11 cellular contexts compared by ENCODE assay signal in genomic region chr3:85939026-85939616, GRCh38.
DNase-seq lines count a peak whose midpoint lies in the region; ATAC-seq, FAIRE-seq and TF ChIP-seq lines count a peak whose summit lies in the region.
"Had no signal": no experiment of that assay in that cellular context is flagged by ENCODE, and none has a peak within 500 bp of the region (broad histone marks: within the 10 kb centered on the region; RNA-seq: fewer than 3 reads in every experiment).

No MANE protein-coding gene starts in this region.

- TF ChIP-seq CTCF in H9 (conservative IDR thresholded peaks at IDR 0.05) (no peak), endodermal cell (conservative IDR thresholded peaks at IDR 0.05) (no peak), natural killer cell (IDR thresholded peaks at IDR 0.05) (no peak)

- no peaks in the 10 kb centered on the region for H3K79me2 ChIP-seq in H9 (ENCODE audit: insufficient read depth, low read length)

- no peaks in the 10 kb centered on the region for H3K79me1 ChIP-seq in H9 (ENCODE audit: insufficient read depth, low read depth, low read length, poor library complexity, severe bottlenecking)

- no peak for DNase-seq in H9
- DNase-seq in NCI-H2227 treated with DMSO at 0.1 percent for 48 hours (lab: John Stamatoyannopoulos, UW), result peak; percentile 33
- DNase-seq in endodermal cell, result no peak
- peak; percentile 25 for DNase-seq in occipital lobe (lab: John Stamatoyannopoulos, UW)
- no peak for DNase-seq in natural killer cell
- no peak for DNase-seq in GM12891 (ENCODE audit: insufficient read length, low spot score)
- DNase-seq: activated naive CD8-positive, alpha-beta T cell treated with anti-CD3 and anti-CD28 coated beads for 36 hours; KG1; naive B cell had no signal

- peaks cover 2 to 7% (median 2%) of the 10 kb centered on the region in 3 experiments; a peak in 3 of 7 replicates for H3K36me3 Mint-ChIP-seq in H9 (ENCODE audit: insufficient read depth in 1 of 3, low read depth in 3 of 3)
- peaks cover 5% of the 10 kb centered on the region for H3K36me3 Mint-ChIP-seq in endodermal cell (ENCODE audit: low read depth)
- no peaks in the 10 kb centered on the region for H3K36me3 Mint-ChIP-seq in natural killer cell
- H3K36me3 Mint-ChIP-seq: activated naive CD8-positive, alpha-beta T cell treated with anti-CD3 and anti-CD28 coated beads for 36 hours; naive B cell had no signal

- H3K27ac Mint-ChIP-seq in H9 (peak overlapping the region; percentile 19 to 90 (median 69); a peak in 5 of 7 replicates), endodermal cell (peak overlapping the region; percentile 15), natural killer cell (no peak overlapping the region)
- H3K27ac Mint-ChIP-seq: activated naive CD8-positive, alpha-beta T cell treated with anti-CD3 and anti-CD28 coated beads for 36 hours; naive B cell had no signal

- H2AFZ ChIP-seq in H9 (ENCODE audit: low read length), result no peak overlapping the region

- H2BK20ac ChIP-seq in H9 (ENCODE audit: low read depth, low read length, poor library complexity, severe bottlenecking), result no peak overlapping the region

- H3K18ac ChIP-seq in H9 (ENCODE audit: insufficient read length, low read depth, low read length), result no peak overlapping the region

- H3K23me2 ChIP-seq in H9 (ENCODE audit: insufficient read length, low read depth, low read length, poor library complexity, severe bottlenecking), result no peaks in the 10 kb centered on the region

- ATAC-seq in HG02678 (IDR thresholded peaks at IDR 0.05; ENCODE audit: unreplicated experiment) (no peak), GM19397 (IDR thresholded peaks at IDR 0.05; ENCODE audit: unreplicated experiment) (no peak), natural killer cell (no peak)

- no peak overlapping the region for H4K8ac ChIP-seq in H9 (replicated peaks; ENCODE audit: insufficient read length, low read depth, low read length)

- H2AK5ac ChIP-seq in H9 (ENCODE audit: insufficient read length, low read length), result no peak overlapping the region

- H3K27ac ChIP-seq in H9 (ENCODE audit: insufficient read length, low read depth, low read length), result no peak overlapping the region
- H3K27ac ChIP-seq in endodermal cell (ENCODE audit: low read depth, low read length), result peak overlapping the region; percentile 25

- H3K14ac ChIP-seq in H9 (ENCODE audit: insufficient read depth, low read length), result no peak overlapping the region

- H2BK120ac ChIP-seq in H9 (ENCODE audit: low read depth, low read length, poor library complexity, severe bottlenecking), result no peak overlapping the region

- H3K9me3 Mint-ChIP-seq in H9 (peaks cover 3 to 4% of the 10 kb centered on the region in 2 experiments; a peak in 3 of 5 replicates), endodermal cell (peaks cover 6% of the 10 kb centered on the region), natural killer cell (peaks cover 4 to 12% of the 10 kb centered on the region in 2 donors)

- H3K56ac ChIP-seq in H9 (ENCODE audit: insufficient read length, low read depth, low read length), result no peak overlapping the region

- H3K27me3 Mint-ChIP-seq in H9 (ENCODE audit: low read depth) (no peaks in the 10 kb centered on the region), endodermal cell (ENCODE audit: insufficient read depth) (no peaks in the 10 kb centered on the region), natural killer cell (ENCODE audit: low read depth in 2 of 2) (no peaks in the 10 kb centered on the region)
- H3K27me3 Mint-ChIP-seq: activated naive CD8-positive, alpha-beta T cell treated with anti-CD3 and anti-CD28 coated beads for 36 hours; naive B cell had no signal

- no peak overlapping the region for H2BK12ac ChIP-seq in H9 (ENCODE audit: insufficient read length, low read depth, low read length)

- H3K4me1 ChIP-seq in H9 (ENCODE audit: insufficient read depth, low read length) (peaks cover 5% of the 10 kb centered on the region), endodermal cell (ENCODE audit: control insufficient read depth, insufficient read depth, low read length) (no peaks in the 10 kb centered on the region)

- H3K23ac ChIP-seq in H9 (ENCODE audit: insufficient read length, low read depth, low read length), result no peak overlapping the region

- H3K4me1 Mint-ChIP-seq in H9 (peaks cover 24 to 26% of the 10 kb centered on the region in 2 experiments), endodermal cell (peaks cover 8% of the 10 kb centered on the region), natural killer cell (no peaks in the 10 kb centered on the region)
- H3K4me1 Mint-ChIP-seq: activated naive CD8-positive, alpha-beta T cell treated with anti-CD3 and anti-CD28 coated beads for 36 hours; naive B cell had no signal

- intact Hi-C loops in natural killer cell (cut with micrococcal nuclease), result no loop called here

- H3K4ac ChIP-seq in H9 (ENCODE audit: low read depth, low read length), result no peak overlapping the region

- no peak for TF ChIP-seq POLR2A in GM12891 (IDR thresholded peaks at IDR 0.05; ENCODE audit: low read depth, low read length)

- H2BK5ac ChIP-seq in H9 (ENCODE audit: insufficient read length, low read length), result no peak overlapping the region

- H3K9me3 ChIP-seq in H9 (ENCODE audit: control insufficient read depth, low read depth, low read length) (no peaks in the 10 kb centered on the region), endodermal cell (ENCODE audit: control insufficient read depth, low read length) (no peaks in the 10 kb centered on the region)

- H3K4me3 Mint-ChIP-seq in H9 (no peak overlapping the region), endodermal cell (no peak overlapping the region), natural killer cell (no peak overlapping the region)
- H3K4me3 Mint-ChIP-seq: activated naive CD8-positive, alpha-beta T cell treated with anti-CD3 and anti-CD28 coated beads for 36 hours; naive B cell had no signal

- H3K27me3 ChIP-seq in H9 (ENCODE audit: insufficient read depth, low read length) (no peaks in the 10 kb centered on the region), endodermal cell (ENCODE audit: control insufficient read depth, insufficient read depth, low read length, poor library complexity, severe bottlenecking) (no peaks in the 10 kb centered on the region)

- no peaks in the 10 kb centered on the region for H3K36me3 ChIP-seq in endodermal cell (ENCODE audit: control insufficient read depth, insufficient read depth, low read length)

- H4K91ac ChIP-seq in H9 (ENCODE audit: insufficient read length, low read depth, low read length), result no peak overlapping the region

- H3K9ac ChIP-seq in H9 (ENCODE audit: extremely low read depth, insufficient read length, low read length) (no peak overlapping the region), endodermal cell (ENCODE audit: extremely low read depth, low read length, poor library complexity, severe bottlenecking) (no peak overlapping the region)

- H2BK15ac ChIP-seq in H9 (ENCODE audit: low read depth, low read length), result no peak overlapping the region

- no peaks in the 10 kb centered on the region for H4K20me1 ChIP-seq in H9 (ENCODE audit: control insufficient read depth, insufficient read depth, insufficient read length)

- no peak overlapping the region for H3T11ph ChIP-seq in H9 (ENCODE audit: low read length)

- no peak for FAIRE-seq in GM12891 (lab: Jason Lieb, UNC)

- no peak overlapping the region for H3K4me3 ChIP-seq in endodermal cell (ENCODE audit: low read length)

- no peak overlapping the region for H3K4me2 ChIP-seq in H9 (ENCODE audit: insufficient read depth, insufficient read length, low read length)

- H4K5ac ChIP-seq in H9 (ENCODE audit: insufficient read length, low read depth, low read length), result no peak overlapping the region

- WGBS in H9 (ENCODE audit: extremely low coverage, insufficient read length, low lambda C conversion rate), result no CpG with 5 or more reads among the region's 5 CpGs
- WGBS in endodermal cell (ENCODE audit: insufficient coverage in 1 of 2, insufficient read length in 1 of 2), 2 experiments, result 60 to 84% methylated on average over 2 to 5 of the region's 5 CpGs

TF ChIP-seq in GM12891, 5 proteins besides CTCF, POLR2A, EP300 and RAD21:
- TF ChIP-seq POU2F2 (IDR thresholded peaks at IDR 0.05; ENCODE audit: low read depth, low read length) (no peak), SPI1 (IDR thresholded peaks at IDR 0.05; ENCODE audit: low read depth, low read length) (no peak), PAX5 (IDR thresholded peaks at IDR 0.05; ENCODE audit: insufficient read depth, low read length, severe bottlenecking) (no peak), TAF1 (IDR thresholded peaks at IDR 0.05; ENCODE audit: low read depth, low read length) (no peak), POLR2AphosphoS5 (IDR thresholded peaks at IDR 0.05; ENCODE audit: low read depth, low read length) (no peak)

Comparison
In these comparisons a context has a peak if more than half of its experiments do, and no peak if none do; other contexts are left out.
1. DNase-seq: peak in NCI-H2227 treated with DMSO at 0.1 percent for 48 hours (single experiment) and occipital lobe (single experiment); none in H9 (single experiment), endodermal cell (single experiment), natural killer cell (single experiment) and GM12891 (single experiment).
2. H3K27ac Mint-ChIP-seq: peak in H9 (3 of 3) and endodermal cell (single experiment); none in natural killer cell (0 of 2).